In the genomic region with DNA sequence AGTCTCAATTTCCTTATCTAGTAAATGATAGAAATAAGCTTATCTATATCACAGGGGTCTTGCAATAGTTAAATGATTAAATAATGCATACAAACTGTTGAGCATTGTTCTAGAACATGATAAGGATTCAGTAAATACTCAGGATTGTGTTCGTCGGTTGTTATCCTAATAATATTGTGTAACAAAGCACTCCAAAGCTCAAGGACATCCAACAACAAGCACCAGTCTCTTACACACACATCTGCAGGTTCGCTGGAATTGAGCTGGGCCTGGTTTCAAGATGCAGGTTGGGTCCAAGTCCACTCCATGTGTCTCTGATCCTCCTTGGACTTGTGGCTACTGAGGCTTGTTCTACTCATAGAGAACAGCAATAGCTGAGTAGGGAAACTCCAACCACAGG, we compare ENCODE assay signal across 29 cellular contexts.
"Had no signal": no experiment of that assay in that cellular context is flagged by ENCODE, and none has a peak within 500 bp of the region (broad histone marks: within the 10 kb centered on the region; RNA-seq: fewer than 3 reads in every experiment).

No MANE protein-coding gene starts in this region.

- H3K27me3 ChIP-seq: colonic mucosa, foreskin keratinocyte, gastrocnemius medialis, gastroesophageal sphincter had no signal

- ATAC-seq: effector memory CD8-positive, alpha-beta T cell; esophagus mucosa; foreskin keratinocyte; gastrocnemius medialis; gastroesophageal sphincter; heart left ventricle; heart right ventricle had no signal

- FAIRE-seq: colon, endometrium, endothelial cell of umbilical vein, frontal cortex had no signal

- H3K27ac Mint-ChIP-seq: dendritic cell treated with granulocyte-macrophage colony-stimulating factor and Interleukin-4, amounts not matched to agents 40 ng/mL and 50 ng/mL, for 4 days; effector memory CD8-positive, alpha-beta T cell; endodermal cell had no signal

- H3K9me3 ChIP-seq: colonic mucosa, esophagus muscularis mucosa, esophagus squamous epithelium, gastrocnemius medialis, gastroesophageal sphincter, heart left ventricle, heart right ventricle had no signal

- H3K4me3 ChIP-seq: colonic mucosa, coronary artery, dorsolateral prefrontal cortex, esophagus muscularis mucosa, esophagus squamous epithelium, gastrocnemius medialis, gastroesophageal sphincter, heart left ventricle, heart right ventricle had no signal

- H3K27me3 Mint-ChIP-seq: dendritic cell treated with granulocyte-macrophage colony-stimulating factor and Interleukin-4, amounts not matched to agents 40 ng/mL and 50 ng/mL, for 4 days had no signal

- DNase-seq: colonic mucosa; cortex of kidney; dermis blood vessel endothelial cell; dorsolateral prefrontal cortex; effector CD4-positive, alpha-beta T cell; effector CD8-positive, alpha-beta T cell; effector memory CD4-positive, alpha-beta T cell; effector memory CD8-positive, alpha-beta T cell; endodermal cell; erythroblast; esophagus squamous epithelium; foreskin fibroblast; foreskin keratinocyte; foreskin melanocyte; gastrocnemius medialis; glutamatergic neuron; head of caudate nucleus; heart left ventricle; heart right ventricle had no signal

- H3K4me1 Mint-ChIP-seq: endodermal cell had no signal

- H3K4me1 ChIP-seq: colonic mucosa, esophagus muscularis mucosa, esophagus squamous epithelium, foreskin keratinocyte, gastrocnemius medialis, gastroesophageal sphincter, heart left ventricle, heart right ventricle had no signal

- H3K27ac ChIP-seq: colonic mucosa, coronary artery, dorsolateral prefrontal cortex, epithelial cell of prostate, esophagus muscularis mucosa, esophagus squamous epithelium, foreskin keratinocyte, gastrocnemius medialis, gastroesophageal sphincter, heart left ventricle, heart right ventricle had no signal

- H3K4me3 Mint-ChIP-seq: dendritic cell treated with granulocyte-macrophage colony-stimulating factor and Interleukin-4, amounts not matched to agents 40 ng/mL and 50 ng/mL, for 4 days; effector memory CD8-positive, alpha-beta T cell; endodermal cell had no signal

- H3K36me3 ChIP-seq: colonic mucosa, esophagus muscularis mucosa, esophagus squamous epithelium, gastrocnemius medialis, gastroesophageal sphincter, heart left ventricle, heart right ventricle had no signal
